Comparison of ENCODE assay signal across 1 cellular context in the genomic region with DNA sequence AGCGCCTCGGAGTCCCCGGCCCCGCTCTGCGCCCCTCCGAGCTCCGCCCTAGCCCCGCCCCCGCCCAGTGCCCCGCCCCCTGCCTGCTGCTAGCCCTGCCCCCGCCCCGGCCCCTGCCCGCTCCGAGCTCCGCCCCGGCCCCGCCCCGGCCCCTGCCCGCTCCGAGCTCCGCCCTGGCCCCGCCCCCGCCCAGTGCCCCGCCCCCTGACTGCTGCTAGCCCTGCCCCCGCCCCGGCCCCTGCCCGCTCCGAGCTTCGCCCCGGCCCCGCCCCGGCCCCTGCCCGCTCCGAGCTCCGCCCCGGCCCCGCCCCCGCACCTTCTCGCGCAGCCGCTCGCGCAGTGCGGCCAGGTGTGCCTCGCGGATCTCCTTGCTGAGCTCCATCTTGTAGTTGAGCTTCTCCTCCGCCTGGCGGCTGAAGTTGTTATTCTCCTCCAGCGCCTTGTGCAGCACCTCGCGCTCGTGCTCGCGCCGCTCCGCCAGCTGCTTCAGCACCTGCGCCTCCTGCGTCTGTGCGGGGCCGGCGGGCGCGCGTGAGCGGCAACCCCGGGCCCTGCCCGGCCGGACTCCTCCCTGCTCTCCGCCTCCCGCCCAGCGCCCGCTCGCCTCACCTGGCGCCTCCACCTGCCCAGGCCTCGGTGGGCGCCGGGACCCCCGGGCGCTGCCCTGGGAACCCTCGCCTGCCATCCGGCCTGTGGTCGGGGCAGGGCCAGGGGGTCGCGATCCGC.
TF ChIP-seq lines count a peak whose summit lies in the region.

No MANE protein-coding gene starts in this region.

TF ChIP-seq in HepG2, 621 proteins besides CTCF, POLR2A, EP300 and RAD21 (continues in another document):
- TF ChIP-seq, protein P1, sequence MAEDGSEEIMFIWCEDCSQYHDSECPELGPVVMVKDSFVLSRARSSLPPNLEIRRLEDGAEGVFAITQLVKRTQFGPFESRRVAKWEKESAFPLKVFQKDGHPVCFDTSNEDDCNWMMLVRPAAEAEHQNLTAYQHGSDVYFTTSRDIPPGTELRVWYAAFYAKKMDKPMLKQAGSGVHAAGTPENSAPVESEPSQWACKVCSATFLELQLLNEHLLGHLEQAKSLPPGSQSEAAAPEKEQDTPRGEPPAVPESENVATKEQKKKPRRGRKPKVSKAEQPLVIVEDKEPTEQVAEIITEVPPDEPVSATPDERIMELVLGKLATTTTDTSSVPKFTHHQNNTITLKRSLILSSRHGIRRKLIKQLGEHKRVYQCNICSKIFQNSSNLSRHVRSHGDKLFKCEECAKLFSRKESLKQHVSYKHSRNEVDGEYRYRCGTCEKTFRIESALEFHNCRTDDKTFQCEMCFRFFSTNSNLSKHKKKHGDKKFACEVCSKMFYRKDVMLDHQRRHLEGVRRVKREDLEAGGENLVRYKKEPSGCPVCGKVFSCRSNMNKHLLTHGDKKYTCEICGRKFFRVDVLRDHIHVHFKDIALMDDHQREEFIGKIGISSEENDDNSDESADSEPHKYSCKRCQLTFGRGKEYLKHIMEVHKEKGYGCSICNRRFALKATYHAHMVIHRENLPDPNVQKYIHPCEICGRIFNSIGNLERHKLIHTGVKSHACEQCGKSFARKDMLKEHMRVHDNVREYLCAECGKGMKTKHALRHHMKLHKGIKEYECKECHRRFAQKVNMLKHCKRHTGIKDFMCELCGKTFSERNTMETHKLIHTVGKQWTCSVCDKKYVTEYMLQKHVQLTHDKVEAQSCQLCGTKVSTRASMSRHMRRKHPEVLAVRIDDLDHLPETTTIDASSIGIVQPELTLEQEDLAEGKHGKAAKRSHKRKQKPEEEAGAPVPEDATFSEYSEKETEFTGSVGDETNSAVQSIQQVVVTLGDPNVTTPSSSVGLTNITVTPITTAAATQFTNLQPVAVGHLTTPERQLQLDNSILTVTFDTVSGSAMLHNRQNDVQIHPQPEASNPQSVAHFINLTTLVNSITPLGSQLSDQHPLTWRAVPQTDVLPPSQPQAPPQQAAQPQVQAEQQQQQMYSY (CRISPR knock-in tag; IDR thresholded peaks at IDR 0.05) = no peak
- TF ChIP-seq ZNF615 (CRISPR knock-in tag; IDR thresholded peaks at IDR 0.05; ENCODE audit: borderline replicate concordance) (no peak), KMT2B (CRISPR knock-in tag; IDR thresholded peaks at IDR 0.05) (peak; percentile 62; the same call in 1 of the 2 replicates), CBX1 (IDR thresholded peaks at IDR 0.05; ENCODE audit: low read depth) (peak; percentile 53), ZNF614 (CRISPR knock-in tag; IDR thresholded peaks at IDR 0.05; ENCODE audit: borderline replicate concordance) (peak; percentile 84; the same call in 1 of the 2 replicates), E2F5 (CRISPR knock-in tag; conservative IDR thresholded peaks at IDR 0.05) (0 out of 2 replicates have a peak, but pooled peaks have one; percentile 47), SOX13 (IDR thresholded peaks at IDR 0.05) (no peak), SOX13 (CRISPR knock-in tag; conservative IDR thresholded peaks at IDR 0.05 in 1 of 2, IDR thresholded peaks at IDR 0.05 in 1 of 2) (peak in 1 of 2 experiments; percentile 14; a peak in 1 of 4 replicates), TCF7 (IDR thresholded peaks at IDR 0.05; ENCODE audit: low read depth) (no peak), ETV6 (CRISPR knock-in tag; conservative IDR thresholded peaks at IDR 0.05) (peak; percentile 83), ZNF34 (CRISPR knock-in tag; IDR thresholded peaks at IDR 0.05; ENCODE audit: borderline replicate concordance) (0 out of 2 replicates have a peak, but pooled peaks have one; percentile 29), FOSL2 (CRISPR knock-in tag; IDR thresholded peaks at IDR 0.05) (peak; percentile 49), ZNF652 (CRISPR knock-in tag; IDR thresholded peaks at IDR 0.05; ENCODE audit: borderline replicate concordance, low read depth) (no peak), ZNF720 (CRISPR knock-in tag; IDR thresholded peaks at IDR 0.05) (no peak), LCORL (IDR thresholded peaks at IDR 0.05) (no peak), LCORL (CRISPR knock-in tag; IDR thresholded peaks at IDR 0.05) (peak; percentile 63), AKAP8 (CRISPR knock-in tag; IDR thresholded peaks at IDR 0.05) (peak; percentile 91; the same call in 1 of the 2 replicates), ZNF749 (CRISPR knock-in tag; IDR thresholded peaks at IDR 0.05; ENCODE audit: borderline replicate concordance) (peak; percentile 30; the same call in 1 of the 2 replicates), JUN (CRISPR knock-in tag; IDR thresholded peaks at IDR 0.05) (no peak), REPIN1 (CRISPR knock-in tag; IDR thresholded peaks at IDR 0.05; ENCODE audit: borderline replicate concordance, low read depth) (peak; percentile 79; the same call in 1 of the 2 replicates), TFDP1 (CRISPR knock-in tag; IDR thresholded peaks at IDR 0.05; ENCODE audit: borderline replicate concordance) (peak; percentile 69; the same call in 1 of the 2 replicates), DPF2 (CRISPR knock-in tag; IDR thresholded peaks at IDR 0.05; ENCODE audit: borderline replicate concordance, low read depth) (no peak), KLF6 (CRISPR knock-in tag; IDR thresholded peaks at IDR 0.05) (peak; percentile 71; the same call in 1 of the 2 replicates), RFX5 (IDR thresholded peaks at IDR 0.05; ENCODE audit: low read depth, low read length) (no peak), CBFB (CRISPR knock-in tag; IDR thresholded peaks at IDR 0.05) (peak; percentile 73; the same call in 1 of the 2 replicates), ZMYM4 (CRISPR knock-in tag; IDR thresholded peaks at IDR 0.05) (peak; percentile 48), NONO (IDR thresholded peaks at IDR 0.05) (no peak), NONO (CRISPR knock-in tag; conservative IDR thresholded peaks at IDR 0.05) (peak; percentile 73; the same call in 1 of the 2 replicates), POLR2AphosphoS5 (IDR thresholded peaks at IDR 0.05; ENCODE audit: low read depth, low read length) (peak; percentile 78), BHLHE40 (IDR thresholded peaks at IDR 0.05; ENCODE audit: low read length) (peak; percentile 58; the same call in 1 of the 2 replicates), ZNF790 (CRISPR knock-in tag; IDR thresholded peaks at IDR 0.05; ENCODE audit: borderline replicate concordance) (peak; percentile 92), STAG1 (CRISPR knock-in tag; IDR thresholded peaks at IDR 0.05) (peak; percentile 69), YY1 (IDR thresholded peaks at IDR 0.05; ENCODE audit: insufficient read depth, insufficient replicate concordance, low read depth, low read length) (peak; percentile 83), PHF5A (CRISPR knock-in tag; IDR thresholded peaks at IDR 0.05; ENCODE audit: low read depth, unreplicated experiment) (peak; percentile 38), AGO2 (optimal IDR thresholded peaks at IDR 0.05; ENCODE audit: low read depth, low read length) (no peak), WIZ (CRISPR knock-in tag; IDR thresholded peaks at IDR 0.05) (peak; percentile 75; the same call in 1 of the 2 replicates), KDM3A (CRISPR knock-in tag; IDR thresholded peaks at IDR 0.05; ENCODE audit: low read depth) (no peak), KAT7 (CRISPR knock-in tag; IDR thresholded peaks at IDR 0.05; ENCODE audit: borderline replicate concordance) (peak; percentile 83; the same call in 1 of the 2 replicates), ZNF230 (CRISPR knock-in tag; IDR thresholded peaks at IDR 0.05) (no peak)
- TF ChIP-seq, protein P2, sequence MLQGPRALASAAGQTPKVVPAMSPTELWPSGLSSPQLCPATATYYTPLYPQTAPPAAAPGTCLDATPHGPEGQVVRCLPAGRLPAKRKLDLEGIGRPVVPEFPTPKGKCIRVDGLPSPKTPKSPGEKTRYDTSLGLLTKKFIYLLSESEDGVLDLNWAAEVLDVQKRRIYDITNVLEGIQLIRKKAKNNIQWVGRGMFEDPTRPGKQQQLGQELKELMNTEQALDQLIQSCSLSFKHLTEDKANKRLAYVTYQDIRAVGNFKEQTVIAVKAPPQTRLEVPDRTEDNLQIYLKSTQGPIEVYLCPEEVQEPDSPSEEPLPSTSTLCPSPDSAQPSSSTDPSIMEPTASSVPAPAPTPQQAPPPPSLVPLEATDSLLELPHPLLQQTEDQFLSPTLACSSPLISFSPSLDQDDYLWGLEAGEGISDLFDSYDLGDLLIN (CRISPR knock-in tag; IDR thresholded peaks at IDR 0.05; ENCODE audit: borderline replicate concordance) = 0 out of 2 replicates have a peak, but pooled peaks have one; percentile 64
- TF ChIP-seq, protein P3, sequence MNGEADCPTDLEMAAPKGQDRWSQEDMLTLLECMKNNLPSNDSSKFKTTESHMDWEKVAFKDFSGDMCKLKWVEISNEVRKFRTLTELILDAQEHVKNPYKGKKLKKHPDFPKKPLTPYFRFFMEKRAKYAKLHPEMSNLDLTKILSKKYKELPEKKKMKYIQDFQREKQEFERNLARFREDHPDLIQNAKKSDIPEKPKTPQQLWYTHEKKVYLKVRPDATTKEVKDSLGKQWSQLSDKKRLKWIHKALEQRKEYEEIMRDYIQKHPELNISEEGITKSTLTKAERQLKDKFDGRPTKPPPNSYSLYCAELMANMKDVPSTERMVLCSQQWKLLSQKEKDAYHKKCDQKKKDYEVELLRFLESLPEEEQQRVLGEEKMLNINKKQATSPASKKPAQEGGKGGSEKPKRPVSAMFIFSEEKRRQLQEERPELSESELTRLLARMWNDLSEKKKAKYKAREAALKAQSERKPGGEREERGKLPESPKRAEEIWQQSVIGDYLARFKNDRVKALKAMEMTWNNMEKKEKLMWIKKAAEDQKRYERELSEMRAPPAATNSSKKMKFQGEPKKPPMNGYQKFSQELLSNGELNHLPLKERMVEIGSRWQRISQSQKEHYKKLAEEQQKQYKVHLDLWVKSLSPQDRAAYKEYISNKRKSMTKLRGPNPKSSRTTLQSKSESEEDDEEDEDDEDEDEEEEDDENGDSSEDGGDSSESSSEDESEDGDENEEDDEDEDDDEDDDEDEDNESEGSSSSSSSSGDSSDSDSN (CRISPR knock-in tag; IDR thresholded peaks at IDR 0.05) = peak; percentile 59; the same call in 1 of the 2 replicates
- TF ChIP-seq, protein P4, sequence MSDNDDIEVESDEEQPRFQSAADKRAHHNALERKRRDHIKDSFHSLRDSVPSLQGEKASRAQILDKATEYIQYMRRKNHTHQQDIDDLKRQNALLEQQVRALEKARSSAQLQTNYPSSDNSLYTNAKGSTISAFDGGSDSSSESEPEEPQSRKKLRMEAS (IDR thresholded peaks at IDR 0.05) = peak; percentile 87
- TF ChIP-seq, protein P5, sequence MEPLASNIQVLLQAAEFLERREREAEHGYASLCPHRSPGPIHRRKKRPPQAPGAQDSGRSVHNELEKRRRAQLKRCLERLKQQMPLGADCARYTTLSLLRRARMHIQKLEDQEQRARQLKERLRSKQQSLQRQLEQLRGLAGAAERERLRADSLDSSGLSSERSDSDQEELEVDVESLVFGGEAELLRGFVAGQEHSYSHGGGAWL (CRISPR knock-in tag; IDR thresholded peaks at IDR 0.05) = peak; percentile 52
- TF ChIP-seq, protein P6, sequence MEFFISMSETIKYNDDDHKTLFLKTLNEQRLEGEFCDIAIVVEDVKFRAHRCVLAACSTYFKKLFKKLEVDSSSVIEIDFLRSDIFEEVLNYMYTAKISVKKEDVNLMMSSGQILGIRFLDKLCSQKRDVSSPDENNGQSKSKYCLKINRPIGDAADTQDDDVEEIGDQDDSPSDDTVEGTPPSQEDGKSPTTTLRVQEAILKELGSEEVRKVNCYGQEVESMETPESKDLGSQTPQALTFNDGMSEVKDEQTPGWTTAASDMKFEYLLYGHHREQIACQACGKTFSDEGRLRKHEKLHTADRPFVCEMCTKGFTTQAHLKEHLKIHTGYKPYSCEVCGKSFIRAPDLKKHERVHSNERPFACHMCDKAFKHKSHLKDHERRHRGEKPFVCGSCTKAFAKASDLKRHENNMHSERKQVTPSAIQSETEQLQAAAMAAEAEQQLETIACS (CRISPR knock-in tag; IDR thresholded peaks at IDR 0.05) = peak; percentile 91
- TF ChIP-seq, protein P7, sequence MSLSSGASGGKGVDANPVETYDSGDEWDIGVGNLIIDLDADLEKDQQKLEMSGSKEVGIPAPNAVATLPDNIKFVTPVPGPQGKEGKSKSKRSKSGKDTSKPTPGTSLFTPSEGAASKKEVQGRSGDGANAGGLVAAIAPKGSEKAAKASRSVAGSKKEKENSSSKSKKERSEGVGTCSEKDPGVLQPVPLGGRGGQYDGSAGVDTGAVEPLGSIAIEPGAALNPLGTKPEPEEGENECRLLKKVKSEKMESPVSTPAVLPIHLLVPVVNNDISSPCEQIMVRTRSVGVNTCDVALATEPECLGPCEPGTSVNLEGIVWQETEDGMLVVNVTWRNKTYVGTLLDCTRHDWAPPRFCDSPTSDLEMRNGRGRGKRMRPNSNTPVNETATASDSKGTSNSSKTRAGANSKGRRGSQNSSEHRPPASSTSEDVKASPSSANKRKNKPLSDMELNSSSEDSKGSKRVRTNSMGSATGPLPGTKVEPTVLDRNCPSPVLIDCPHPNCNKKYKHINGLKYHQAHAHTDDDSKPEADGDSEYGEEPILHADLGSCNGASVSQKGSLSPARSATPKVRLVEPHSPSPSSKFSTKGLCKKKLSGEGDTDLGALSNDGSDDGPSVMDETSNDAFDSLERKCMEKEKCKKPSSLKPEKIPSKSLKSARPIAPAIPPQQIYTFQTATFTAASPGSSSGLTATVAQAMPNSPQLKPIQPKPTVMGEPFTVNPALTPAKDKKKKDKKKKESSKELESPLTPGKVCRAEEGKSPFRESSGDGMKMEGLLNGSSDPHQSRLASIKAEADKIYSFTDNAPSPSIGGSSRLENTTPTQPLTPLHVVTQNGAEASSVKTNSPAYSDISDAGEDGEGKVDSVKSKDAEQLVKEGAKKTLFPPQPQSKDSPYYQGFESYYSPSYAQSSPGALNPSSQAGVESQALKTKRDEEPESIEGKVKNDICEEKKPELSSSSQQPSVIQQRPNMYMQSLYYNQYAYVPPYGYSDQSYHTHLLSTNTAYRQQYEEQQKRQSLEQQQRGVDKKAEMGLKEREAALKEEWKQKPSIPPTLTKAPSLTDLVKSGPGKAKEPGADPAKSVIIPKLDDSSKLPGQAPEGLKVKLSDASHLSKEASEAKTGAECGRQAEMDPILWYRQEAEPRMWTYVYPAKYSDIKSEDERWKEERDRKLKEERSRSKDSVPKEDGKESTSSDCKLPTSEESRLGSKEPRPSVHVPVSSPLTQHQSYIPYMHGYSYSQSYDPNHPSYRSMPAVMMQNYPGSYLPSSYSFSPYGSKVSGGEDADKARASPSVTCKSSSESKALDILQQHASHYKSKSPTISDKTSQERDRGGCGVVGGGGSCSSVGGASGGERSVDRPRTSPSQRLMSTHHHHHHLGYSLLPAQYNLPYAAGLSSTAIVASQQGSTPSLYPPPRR (CRISPR knock-in tag; IDR thresholded peaks at IDR 0.05; ENCODE audit: borderline replicate concordance) = 0 out of 2 replicates have a peak, but pooled peaks have one; percentile 28
